ENCODE assay signal across 1 cellular context in genomic region chr1:39183503-39184353, GRCh38.
TF ChIP-seq lines count a peak whose summit lies in the region.

No MANE protein-coding gene starts in this region.

TF ChIP-seq in HepG2, 621 proteins besides CTCF, POLR2A, EP300 and RAD21 (continued from another document and continues in another):
- no peak for TF ChIP-seq ZGPAT (CRISPR knock-in tag; IDR thresholded peaks at IDR 0.05)
- no peak for TF ChIP-seq PLRG1 (conservative IDR thresholded peaks at IDR 0.05)
- TF ChIP-seq ZNF740 (CRISPR knock-in tag; IDR thresholded peaks at IDR 0.05): no peak
- no peak for TF ChIP-seq CENPX (CRISPR knock-in tag; IDR thresholded peaks at IDR 0.05)
- TF ChIP-seq ZNF329 (CRISPR knock-in tag; IDR thresholded peaks at IDR 0.05; ENCODE audit: low read depth): no peak
- no peak for TF ChIP-seq THAP7 (CRISPR knock-in tag; IDR thresholded peaks at IDR 0.05)
- no peak for TF ChIP-seq MYPOP (CRISPR knock-in tag; IDR thresholded peaks at IDR 0.05)
- TF ChIP-seq TAF1 (CRISPR knock-in tag; IDR thresholded peaks at IDR 0.05): no peak
- TF ChIP-seq TFDP1 (CRISPR knock-in tag; IDR thresholded peaks at IDR 0.05; ENCODE audit: borderline replicate concordance): no peak
- no peak for TF ChIP-seq SIN3B (IDR thresholded peaks at IDR 0.05; ENCODE audit: low read length)
- no peak for TF ChIP-seq ZNF839 (CRISPR knock-in tag; IDR thresholded peaks at IDR 0.05; ENCODE audit: borderline replicate concordance)
- TF ChIP-seq RBFOX2 (IDR thresholded peaks at IDR 0.05; ENCODE audit: low read depth, low read length): no peak
- TF ChIP-seq ZNF556 (CRISPR knock-in tag; IDR thresholded peaks at IDR 0.05; ENCODE audit: borderline replicate concordance): no peak
- no peak for TF ChIP-seq CREM (IDR thresholded peaks at IDR 0.05)
- TF ChIP-seq CREM (CRISPR knock-in tag; IDR thresholded peaks at IDR 0.05): no peak
- no peak for TF ChIP-seq ARNT (IDR thresholded peaks at IDR 0.05)
- TF ChIP-seq CSRNP1 (CRISPR knock-in tag; IDR thresholded peaks at IDR 0.05): no peak
- TF ChIP-seq ATRX (CRISPR knock-in tag; IDR thresholded peaks at IDR 0.05; ENCODE audit: borderline replicate concordance): no peak
- TF ChIP-seq PBX3 (CRISPR knock-in tag; IDR thresholded peaks at IDR 0.05; ENCODE audit: borderline replicate concordance): no peak
- no peak for TF ChIP-seq ZNF101 (CRISPR knock-in tag; IDR thresholded peaks at IDR 0.05; ENCODE audit: borderline replicate concordance, low read depth)
- no peak for TF ChIP-seq ZNF678 (CRISPR knock-in tag; IDR thresholded peaks at IDR 0.05)
- no peak for TF ChIP-seq DBP (CRISPR knock-in tag; IDR thresholded peaks at IDR 0.05; ENCODE audit: not compliant biosample characterization)
- TF ChIP-seq TBL1XR1 (IDR thresholded peaks at IDR 0.05; ENCODE audit: borderline replicate concordance, low read length, partially characterized antibody): no peak
- no peak for TF ChIP-seq ZXDC (CRISPR knock-in tag; IDR thresholded peaks at IDR 0.05)
- TF ChIP-seq SKI (IDR thresholded peaks at IDR 0.05; ENCODE audit: partially characterized antibody): no peak
- TF ChIP-seq ZNF282 (IDR thresholded peaks at IDR 0.05; ENCODE audit: partially characterized antibody): no peak
- TF ChIP-seq ZNF407 (CRISPR knock-in tag; IDR thresholded peaks at IDR 0.05; ENCODE audit: not compliant biosample characterization): no peak
- TF ChIP-seq HNRNPLL (IDR thresholded peaks at IDR 0.05; ENCODE audit: low read depth, low read length, poor library complexity, severe bottlenecking): no peak
- no peak for TF ChIP-seq ZFYVE20 (CRISPR knock-in tag; IDR thresholded peaks at IDR 0.05; ENCODE audit: borderline replicate concordance, low read depth)
- TF ChIP-seq ZIK1 (CRISPR knock-in tag; IDR thresholded peaks at IDR 0.05; ENCODE audit: borderline replicate concordance, low read depth): no peak
- no peak for TF ChIP-seq GMEB2 (CRISPR knock-in tag; IDR thresholded peaks at IDR 0.05; ENCODE audit: low read depth)
- no peak for TF ChIP-seq ZNF800 (CRISPR knock-in tag; IDR thresholded peaks at IDR 0.05)
- no peak for TF ChIP-seq MEF2D (CRISPR knock-in tag; IDR thresholded peaks at IDR 0.05)
